In genomic region chr17:61196302-61196704, GRCh38 we compare ENCODE assay signal across 18 cellular contexts.
A peak's percentile ranks its signal among the peaks of the same experiment; 100 is the strongest.
DNase-seq lines count a peak whose midpoint lies in the region; ATAC-seq and TF ChIP-seq lines count a peak whose summit lies in the region.
"Had no signal": no experiment of that assay in that cellular context is flagged by ENCODE, and none has a peak within 500 bp of the region (broad histone marks: within the 10 kb centered on the region; RNA-seq: fewer than 3 reads in every experiment).

No MANE protein-coding gene starts in this region.

- peaks cover 4% of the 10 kb centered on the region for H3K4me1 ChIP-seq in IMR-90 (ENCODE audit: control insufficient read depth, insufficient read depth, low read length)
- peaks cover 0 to 14% (median 10%) of the 10 kb centered on the region in 4 donors for H3K4me1 ChIP-seq in upper lobe of left lung

- TF ChIP-seq EP300 in upper lobe of left lung (IDR thresholded peaks at IDR 0.05): peak in 1 of 4 donors; percentile 25

- H3K27ac ChIP-seq in IMR-90 (ENCODE audit: insufficient read depth, low read length) (peak overlapping the region; percentile 5), upper lobe of left lung (peak overlapping the region; percentile 41 to 74 (median 56))

- H3K9me1 ChIP-seq in IMR-90 (ENCODE audit: insufficient read depth, low read length): no peaks in the 10 kb centered on the region

- H3K4me3 Mint-ChIP-seq in chondrocyte (ENCODE audit: unreplicated experiment): peak overlapping the region; percentile 34
- H3K4me3 Mint-ChIP-seq: immature natural killer cell; memory B cell; T-helper 1 cell treated with Interleukin-12 subunit alpha and Interleukin-12 subunit beta and Interleukin-4 antibody, amounts not matched to agents 30 μg/mL and 1 μg/mL, for 36 hours; WTC11 had no signal

- CTCF ChIA-PET in IMR-90 (lab: Yijun Ruan, JAX): no interaction called here

- H4K5ac ChIP-seq in IMR-90 (ENCODE audit: low read depth, low read length): peak overlapping the region; percentile 55

- H3K4me2 ChIP-seq in IMR-90 (ENCODE audit: low read depth, low read length): peak overlapping the region; percentile 92

- 0 out of 2 replicates have a peak overlapping the region, but pooled peaks have one; percentile 0 for H3K56ac ChIP-seq in IMR-90 (ENCODE audit: extremely low read depth, insufficient read depth, low read length)

- H2AFZ ChIP-seq in IMR-90 (replicated peaks; ENCODE audit: low read length, poor library complexity): peak overlapping the region; percentile 10

- H2AK5ac ChIP-seq in IMR-90 (ENCODE audit: low read depth, low read length): no peak overlapping the region

- H3K79me1 ChIP-seq in IMR-90 (ENCODE audit: low read depth in 1 of 2, low read length in 2 of 2): no peaks in the 10 kb centered on the region

- H2BK15ac ChIP-seq in IMR-90 (ENCODE audit: low read depth, low read length): peak overlapping the region; percentile 54; the same call in 1 of the 3 replicates

- H3K36me3 Mint-ChIP-seq in chondrocyte (ENCODE audit: low read depth): peaks cover 1% of the 10 kb centered on the region
- H3K36me3 Mint-ChIP-seq: WTC11 had no signal

- dilution Hi-C loops in IMR-90 (cut with HindIII; ENCODE audit: low sequenced_read_pairs, unreplicated experiment): no loop called here

- TF ChIP-seq CTCF in IMR-90 (conservative IDR thresholded peaks at IDR 0.05; ENCODE audit: low read depth, low read length) (no peak), chondrocyte (IDR thresholded peaks at IDR 0.05) (no peak), upper lobe of left lung (IDR thresholded peaks at IDR 0.05) (no peak)

- peak overlapping the region; percentile 26 for H3K14ac ChIP-seq in IMR-90 (replicated peaks; ENCODE audit: low read depth, low read length)

- peak overlapping the region; percentile 64; the same call in 1 of the 2 replicates for H2BK20ac ChIP-seq in IMR-90 (ENCODE audit: low read depth, low read length)

- BruUV-seq in IMR-90 (replicated peaks; lab: Mats Ljungman, UMichigan): no TSS peak

- no peaks in the 10 kb centered on the region for H3K9me3 ChIP-seq in IMR-90 (ENCODE audit: control insufficient read depth, insufficient read depth, low read length)
- peaks cover 0 to 5% (median 0%) of the 10 kb centered on the region in 4 donors for H3K9me3 ChIP-seq in upper lobe of left lung

- H4K8ac ChIP-seq in IMR-90 (ENCODE audit: low read depth in 2 of 2, low read length in 2 of 2): peak overlapping the region in 1 of 2 experiments; percentile 49; a peak in 2 of 4 replicates

- no peaks in the 10 kb centered on the region for H4K20me1 ChIP-seq in IMR-90 (ENCODE audit: insufficient read depth, low read length)

- H3K27me3 Mint-ChIP-seq in chondrocyte (ENCODE audit: low read depth): no peaks in the 10 kb centered on the region
- H3K27me3 Mint-ChIP-seq: memory B cell had no signal

- peak overlapping the region; percentile 68 for H3K18ac ChIP-seq in IMR-90 (ENCODE audit: low read depth, low read length)

- intact Hi-C loops in IMR-90 (cut with micrococcal nuclease): loop anchor here (5.0 kb wide), 1 partner anchor 39 kb away; no protein-coding TSS in a partner anchor

- H3K36me3 ChIP-seq in IMR-90 (ENCODE audit: control insufficient read depth, insufficient read depth, low read length) (no peaks in the 10 kb centered on the region), upper lobe of left lung (no peaks in the 10 kb centered on the region)

- ATAC-seq in IMR-90 (ENCODE audit: low read depth): peak; percentile 52
- ATAC-seq in upper lobe of left lung (ENCODE audit: low FRiP score in 2 of 2): no peak
- ATAC-seq in HG03571 (IDR thresholded peaks at IDR 0.05; ENCODE audit: unreplicated experiment): no peak
- ATAC-seq: WTC11 had no signal

- peak overlapping the region; percentile 10 for H3K4ac ChIP-seq in IMR-90 (ENCODE audit: low read depth, low read length)

- WGBS in IMR-90 (ENCODE audit: extremely low coverage in 2 of 2, insufficient read length in 1 of 2), 2 experiments: no CpG with 5 or more reads among the region's 7 CpGs
- WGBS in upper lobe of left lung, 2 donors: 62 to 64% methylated on average over 7 of the region's 7 CpGs

- DNase-seq in IMR-90 (peak; percentile 42), chondrocyte (ENCODE audit: low spot score) (no peak), medulla oblongata (ENCODE audit: extremely low spot score) (peak; percentile 24), upper lobe of left lung (no peak), SKM-1 treated with dmso at 0.1 percent for 144 hours (lab: John Stamatoyannopoulos, UW; ENCODE audit: unreplicated experiment) (no peak), NCI-H82 treated with DMSO at 0.1 percent for 48 hours (lab: John Stamatoyannopoulos, UW; ENCODE audit: unreplicated experiment) (no peak)
- DNase-seq: amygdala; DMS153; glutamatergic neuron; immature natural killer cell; NCI-H2107; NCI-H82; stimulated activated CD4-positive, alpha-beta T cell treated with anti-CD3 and anti-CD28 coated beads, Interleukin-2, amount 100 ng/mL, for 48 hours; substantia nigra had no signal

- no peak for TF ChIP-seq RAD21 in IMR-90 (IDR thresholded peaks at IDR 0.05; ENCODE audit: low read length)

- H3K9me3 Mint-ChIP-seq in chondrocyte (ENCODE audit: low read depth): peaks cover 3% of the 10 kb centered on the region
- H3K9me3 Mint-ChIP-seq: immature natural killer cell had no signal

- peak overlapping the region; percentile 21; the same call in 1 of the 2 replicates for H4K91ac ChIP-seq in IMR-90 (ENCODE audit: insufficient read depth, low read depth, low read length)

- H2BK120ac ChIP-seq in IMR-90 (ENCODE audit: low read depth, low read length): peak overlapping the region; percentile 74

- H3K27ac Mint-ChIP-seq in chondrocyte (ENCODE audit: unreplicated experiment): peak overlapping the region; percentile 84
- H3K27ac Mint-ChIP-seq: immature natural killer cell; memory B cell; T-helper 1 cell treated with Interleukin-12 subunit alpha and Interleukin-12 subunit beta and Interleukin-4 antibody, amounts not matched to agents 30 μg/mL and 1 μg/mL, for 36 hours; WTC11 had no signal

- H3K4me1 Mint-ChIP-seq in chondrocyte (ENCODE audit: low read depth): peaks cover 36% of the 10 kb centered on the region
- H3K4me1 Mint-ChIP-seq: immature natural killer cell, memory B cell, WTC11 had no signal

- H2BK5ac ChIP-seq in IMR-90 (ENCODE audit: low read depth, low read length, poor library complexity, severe bottlenecking): peak overlapping the region; percentile 14

- TF ChIP-seq POLR2A in IMR-90 (IDR thresholded peaks at IDR 0.05; ENCODE audit: low read depth, low read length): no peak
- no peak for TF ChIP-seq POLR2A in upper lobe of left lung (IDR thresholded peaks at IDR 0.05)

- H3K23ac ChIP-seq in IMR-90 (ENCODE audit: low read depth, low read length): peak overlapping the region; percentile 55; the same call in 1 of the 2 replicates

- POLR2A ChIA-PET in IMR-90 (lab: Charles Lee; ENCODE audit: unreplicated experiment): no interaction called here

- H3K9ac ChIP-seq in IMR-90 (ENCODE audit: low read depth, low read length): peak overlapping the region; percentile 7; the same call in 1 of the 2 replicates

- H3K27me3 ChIP-seq in IMR-90 (ENCODE audit: control insufficient read depth, insufficient read depth, low read length) (no peaks in the 10 kb centered on the region), upper lobe of left lung (no peaks in the 10 kb centered on the region)

- H3K4me3 ChIP-seq in IMR-90 (ENCODE audit: insufficient read depth, low read depth, low read length) (0 out of 2 replicates have a peak overlapping the region, but pooled peaks have one; percentile 0), upper lobe of left lung (peak overlapping the region in 1 of 4 donors; percentile 11)

- no peak overlapping the region for H2AK9ac ChIP-seq in IMR-90 (replicated peaks; ENCODE audit: low read depth, low read length, poor library complexity)

- in situ Hi-C loops in IMR-90 (cut with MboI; ENCODE audit: low sequenced_read_pairs): loop anchor here (5.0 kb wide), 1 partner anchor 34 kb away; no protein-coding TSS in a partner anchor

TF ChIP-seq in IMR-90, 13 proteins besides CTCF, POLR2A, EP300 and RAD21:
- TF ChIP-seq SMC3 (IDR thresholded peaks at IDR 0.05; ENCODE audit: low read depth, low read length) (no peak), RCOR1 (IDR thresholded peaks at IDR 0.05; ENCODE audit: insufficient replicate concordance, low read length) (no peak), USF2 (IDR thresholded peaks at IDR 0.05; ENCODE audit: low read depth, low read length) (no peak), MAFK (IDR thresholded peaks at IDR 0.05; ENCODE audit: low read depth, low read length) (no peak), CHD1 (IDR thresholded peaks at IDR 0.05; ENCODE audit: low read depth, low read length) (no peak), RFX5 (IDR thresholded peaks at IDR 0.05; ENCODE audit: low read depth, low read length) (no peak), MAZ (IDR thresholded peaks at IDR 0.05; ENCODE audit: borderline replicate concordance, low read depth, low read length) (no peak), NFE2L2 (IDR thresholded peaks at IDR 0.05; ENCODE audit: low read depth, low read length) (no peak), BHLHE40 (IDR thresholded peaks at IDR 0.05; ENCODE audit: low read depth, low read length) (no peak), MXI1 (IDR thresholded peaks at IDR 0.05; ENCODE audit: borderline replicate concordance, low read depth, low read length) (no peak)

Comparison
In these comparisons a context has a peak if more than half of its experiments do, and no peak if none do; other contexts are left out.
1. DNase-seq: peak in IMR-90 (single experiment) and medulla oblongata (single experiment); none in chondrocyte (single experiment), upper lobe of left lung (0 of 2), SKM-1 treated with dmso at 0.1 percent for 144 hours (single experiment) and NCI-H82 treated with DMSO at 0.1 percent for 48 hours (single experiment).